1 cellular context compared by ENCODE assay signal in genomic region chr2:174395284-174395968, GRCh38.
TF ChIP-seq lines count a peak whose summit lies in the region.

SCRN3 (plus strand) TSS chr2:174395730; CDS start chr2:174398284, 2,554 bp downstream.

TF ChIP-seq in IMR-90, 13 proteins besides CTCF, POLR2A, EP300 and RAD21 (continued from another document):
- TF ChIP-seq ELK1 (IDR thresholded peaks at IDR 0.05; ENCODE audit: borderline replicate concordance, low read depth, low read length) (no peak), MXI1 (IDR thresholded peaks at IDR 0.05; ENCODE audit: borderline replicate concordance, low read depth, low read length) (no peak), BHLHE40 (IDR thresholded peaks at IDR 0.05; ENCODE audit: low read depth, low read length) (no peak), CHD1 (IDR thresholded peaks at IDR 0.05; ENCODE audit: low read depth, low read length) (no peak), NFE2L2 (IDR thresholded peaks at IDR 0.05; ENCODE audit: low read depth, low read length) (no peak)
